Comparison of ENCODE assay signal across 20 cellular contexts in the genomic region with DNA sequence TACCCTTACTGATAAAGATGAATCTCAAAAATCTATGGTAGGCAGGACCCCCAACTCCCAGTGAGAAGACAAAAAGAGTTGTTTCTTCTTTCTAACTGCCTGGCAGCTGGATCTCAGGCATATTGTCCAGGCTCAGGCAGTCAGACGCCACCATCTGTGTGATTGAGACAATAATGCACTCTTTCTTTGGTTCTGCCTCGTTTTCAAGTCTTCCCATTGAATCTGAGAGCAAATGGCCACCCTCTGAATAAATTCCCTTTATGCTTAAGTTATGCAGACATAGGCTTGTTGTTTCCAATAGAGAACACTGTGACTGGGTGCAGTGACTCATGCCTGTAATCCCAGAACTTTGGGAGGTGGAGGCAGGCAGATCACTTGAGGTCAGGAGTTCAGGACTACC. TPM values are rescaled to one million over a fixed set of nuclear protein-coding genes. Genes with fewer than 3 reads are reported as not detected.
A peak's percentile ranks its signal among the peaks of the same experiment; 100 is the strongest.
DNase-seq lines count a peak whose midpoint lies in the region; ATAC-seq and TF ChIP-seq lines count a peak whose summit lies in the region.
"Had no signal": no experiment of that assay in that cellular context is flagged by ENCODE, and none has a peak within 500 bp of the region (broad histone marks: within the 10 kb centered on the region; RNA-seq: fewer than 3 reads in every experiment).

No MANE protein-coding gene starts in this region.

- no peak overlapping the region for H3K27ac ChIP-seq in psoas muscle
- H3K27ac ChIP-seq: lower lobe of right lung, ovary had no signal

- H3K27me3 Mint-ChIP-seq in CD14-positive monocyte (ENCODE audit: low read depth in 3 of 3) = peaks cover 0 to 6% (median 0%) of the 10 kb centered on the region in 3 donors
- H3K27me3 Mint-ChIP-seq in central memory CD8-positive, alpha-beta T cell = no peaks in the 10 kb centered on the region
- H3K27me3 Mint-ChIP-seq: stimulated activated naive CD8-positive, alpha-beta T cell treated with anti-CD3 and anti-CD28 coated beads, Interleukin-15, amount 100 ng/mL, for 72 hours had no signal

- no peak for ATAC-seq in central memory CD8-positive, alpha-beta T cell (replicated peaks; ENCODE audit: extremely low read depth, poor library complexity, severe bottlenecking)
- no peak for ATAC-seq in HG02981 (IDR thresholded peaks at IDR 0.05; ENCODE audit: unreplicated experiment)
- no peak for ATAC-seq in psoas muscle
- ATAC-seq: esophagus mucosa had no signal

- H3K36me3 Mint-ChIP-seq in CD14-positive monocyte = no peaks in the 10 kb centered on the region
- H3K36me3 Mint-ChIP-seq in central memory CD8-positive, alpha-beta T cell (ENCODE audit: insufficient read depth) = peaks cover 2% of the 10 kb centered on the region

- H3K4me3 Mint-ChIP-seq in CD14-positive monocyte = no peak overlapping the region
- peak overlapping the region; percentile 53 for H3K4me3 Mint-ChIP-seq in central memory CD8-positive, alpha-beta T cell

- no peaks in the 10 kb centered on the region for H3K4me1 ChIP-seq in psoas muscle

- peaks cover 0 to 8% (median 3%) of the 10 kb centered on the region in 7 donors for H3K9me3 Mint-ChIP-seq in CD14-positive monocyte
- no peaks in the 10 kb centered on the region for H3K9me3 Mint-ChIP-seq in central memory CD8-positive, alpha-beta T cell
- H3K9me3 Mint-ChIP-seq: stimulated activated naive CD8-positive, alpha-beta T cell treated with anti-CD3 and anti-CD28 coated beads, Interleukin-15, amount 100 ng/mL, for 72 hours had no signal

- H3K27ac Mint-ChIP-seq in CD14-positive monocyte = peak overlapping the region; percentile 72 to 94 (median 87)
- H3K27ac Mint-ChIP-seq in central memory CD8-positive, alpha-beta T cell (ENCODE audit: low read depth) = peak overlapping the region; percentile 60

- DNase-seq in CD14-positive monocyte (ENCODE audit: low spot score) = no peak
- DNase-seq in HT1080 (ENCODE audit: low read depth) = peak; percentile 31
- DNase-seq in central memory CD8-positive, alpha-beta T cell (ENCODE audit: low spot score in 2 of 2) = no peak
- peak; percentile 81 for DNase-seq in medulla oblongata (ENCODE audit: extremely low spot score)
- no peak for DNase-seq in NCI-H226
- no peak for DNase-seq in kidney tubule cell (ENCODE audit: low spot score)
- no peak for DNase-seq in psoas muscle
- DNase-seq: activated CD4-positive, alpha-beta T cell treated with anti-CD3 and anti-CD28 coated beads, Interleukin-2, amount 50 U/mL, for 48 hours; lower lobe of right lung; NCI-H1417 treated with DMSO at 0.1 percent for 48 hours; NCI-H69; OCI-M1; ovary; SHP77 had no signal

- H3K36me3 ChIP-seq in psoas muscle (ENCODE audit: insufficient read depth in 1 of 2, low read depth in 1 of 2) = no peaks in the 10 kb centered on the region
- H3K36me3 ChIP-seq: lower lobe of right lung, ovary had no signal

- no peaks in the 10 kb centered on the region for H3K9me3 ChIP-seq in psoas muscle
- H3K9me3 ChIP-seq: lower lobe of right lung, ovary had no signal

- intact Hi-C loops in CD14-positive monocyte (cut with micrococcal nuclease) (no loop called here), psoas muscle (cut with DNase I) (no loop called here)

- peaks cover 0 to 2% (median 0%) of the 10 kb centered on the region in 3 donors for H3K27me3 ChIP-seq in psoas muscle (ENCODE audit: insufficient read depth in 3 of 3, low read length in 2 of 3)
- H3K27me3 ChIP-seq: ovary had no signal

- H3K4me3 ChIP-seq in psoas muscle = no peak overlapping the region
- H3K4me3 ChIP-seq: lower lobe of right lung, ovary had no signal

- H3K4me1 Mint-ChIP-seq in CD14-positive monocyte = peaks cover 46% of the 10 kb centered on the region
- peaks cover 32% of the 10 kb centered on the region for H3K4me1 Mint-ChIP-seq in central memory CD8-positive, alpha-beta T cell

- WGBS in psoas muscle, 3 donors = 29 to 38% (median 36%) methylated on average over 2 of the region's 2 CpGs

- no peak for TF ChIP-seq CTCF in CD14-positive monocyte (IDR thresholded peaks at IDR 0.05)
- TF ChIP-seq CTCF in psoas muscle (IDR thresholded peaks at IDR 0.05) = no peak

RNA-seq across cellular contexts. Expression of a gene that starts 15.3 kb away (rescaled TPM):
- not detected for polyA plus RNA-seq in CD14-positive monocyte
- total RNA-seq in HT1080 (2014; rRNA removed; shearing (Covaris generic)) = not detected in 2 replicates
- not detected in 2 replicates for polyA plus RNA-seq in HT1080 (2015; cell fraction: cytosol; rRNA removed)
- not detected in 2 replicates for polyA plus RNA-seq in HT1080 (2015; cell fraction: nucleus; rRNA removed)
- under 1 TPM in 3 of 4 donors, not detected in 1; 0.20 to 0.59 (median 0.49) TPM for total RNA-seq in psoas muscle
- under 1 TPM; 0.04 to 0.13 (median 0.13) TPM for polyA plus RNA-seq in psoas muscle
- total RNA-seq: Daoy; esophagus mucosa; myocyte; T-helper 1 cell treated with Interleukin-12 subunit alpha and Interleukin-12 subunit beta and Interleukin-4 antibody, amounts not matched to agents 30 ng/mL and 1 ng/mL, for 36 hours had no signal

RNA-seq across cellular contexts. Expression of a gene that starts 30.5 kb away (rescaled TPM):
- polyA plus RNA-seq in CD14-positive monocyte = 1 to 10 TPM in 1 of 2 donors, under 1 TPM in 1; 0.65 to 2.3 TPM
- total RNA-seq in HT1080 (2014; rRNA removed; shearing (Covaris generic)) = not detected in 2 replicates
- not detected in 2 replicates for polyA plus RNA-seq in HT1080 (2015; cell fraction: cytosol; rRNA removed)
- not detected in 2 replicates for polyA plus RNA-seq in HT1080 (2015; cell fraction: nucleus; rRNA removed)
- under 1 TPM in 3 of 4 donors, not detected in 1; 0.36 to 0.64 (median 0.44) TPM for total RNA-seq in psoas muscle
- polyA plus RNA-seq in psoas muscle = under 1 TPM; 0.04 to 0.42 (median 0.21) TPM
- total RNA-seq: Daoy, esophagus mucosa, myocyte had no signal

RNA-seq across cellular contexts. Expression of a gene that starts 49.5 kb away (rescaled TPM):
- polyA plus RNA-seq in CD14-positive monocyte (not detected), psoas muscle (under 1 TPM; 0.30 to 0.97 (median 0.48) TPM)
- total RNA-seq in HT1080 (2014; rRNA removed; shearing (Covaris generic)) = not detected in 2 replicates
- not detected in 2 replicates for polyA plus RNA-seq in HT1080 (2015; cell fraction: cytosol; rRNA removed)
- not detected in 2 replicates for polyA plus RNA-seq in HT1080 (2015; cell fraction: nucleus; rRNA removed)
- 1 to 10 TPM in 2 of 4 donors, under 1 TPM in 2; 0.66 to 1.2 (median 0.96) TPM for total RNA-seq in psoas muscle
- total RNA-seq: lower lobe of right lung; T-helper 1 cell treated with Interleukin-12 subunit alpha and Interleukin-12 subunit beta and Interleukin-4 antibody, amounts not matched to agents 30 ng/mL and 1 ng/mL, for 36 hours had no signal

Comparison
In these comparisons a context has a peak if more than half of its experiments do, and no peak if none do; other contexts are left out.
1. DNase-seq: peak in HT1080 (single experiment) and medulla oblongata (single experiment); none in CD14-positive monocyte (single experiment), central memory CD8-positive, alpha-beta T cell (0 of 2), NCI-H226 (single experiment), kidney tubule cell (single experiment) and psoas muscle (0 of 2).